ENCODE assay signal across 19 cellular contexts in genomic region chr6:74253261-74253660, GRCh38.
"Had no signal": no experiment of that assay in that cellular context is flagged by ENCODE, and none has a peak within 500 bp of the region (broad histone marks: within the 10 kb centered on the region; RNA-seq: fewer than 3 reads in every experiment).

No MANE protein-coding gene starts in this region.

- DNase-seq: dermis blood vessel endothelial cell; dorsolateral prefrontal cortex; effector CD4-positive, alpha-beta T cell; effector memory CD4-positive, alpha-beta T cell; foreskin keratinocyte; heart left ventricle; hypothalamus; left cardiac atrium; left lung; left ventricle myocardium superior; lower lobe of right lung; mucosa of descending colon; naive B cell had no signal

- H3K4me1 Mint-ChIP-seq: memory B cell, naive B cell had no signal

- H3K27ac Mint-ChIP-seq: memory B cell, mesothelial cell of epicardium, naive B cell had no signal

- H3K36me3 ChIP-seq: esophagus muscularis mucosa, gastroesophageal sphincter, heart left ventricle, left lung, lower lobe of right lung had no signal

- ATAC-seq: foreskin keratinocyte, gastroesophageal sphincter, heart left ventricle, left cardiac atrium, left lung, left ventricle myocardium superior, lower lobe of right lung, mucosa of descending colon had no signal

- H3K79me2 ChIP-seq: hepatocyte had no signal

- H3K4me2 ChIP-seq: hepatocyte had no signal

- H3K4me3 ChIP-seq: coronary artery, dorsolateral prefrontal cortex, esophagus muscularis mucosa, gastroesophageal sphincter, heart left ventricle, hepatocyte, left lung, lower lobe of right lung, mucosa of descending colon had no signal

- H3K4me3 Mint-ChIP-seq: memory B cell, mesothelial cell of epicardium, naive B cell had no signal

- H3K36me3 Mint-ChIP-seq: memory B cell, mesothelial cell of epicardium, naive B cell had no signal

- H3K27me3 ChIP-seq: esophagus muscularis mucosa, foreskin keratinocyte, gastroesophageal sphincter, heart left ventricle, hepatocyte, left lung had no signal

- H3K4me1 ChIP-seq: left lung, lower lobe of right lung had no signal

- H3K9me3 ChIP-seq: esophagus muscularis mucosa, gastroesophageal sphincter, left lung, lower lobe of right lung had no signal

- H3K27me3 Mint-ChIP-seq: memory B cell, naive B cell had no signal

- H3K27ac ChIP-seq: coronary artery, dorsolateral prefrontal cortex, esophagus muscularis mucosa, foreskin keratinocyte, gastroesophageal sphincter, heart left ventricle, hepatocyte, left lung, lower lobe of right lung had no signal

- H2AFZ ChIP-seq: hepatocyte had no signal
